13 cellular contexts compared by ENCODE assay signal in the genomic region with DNA sequence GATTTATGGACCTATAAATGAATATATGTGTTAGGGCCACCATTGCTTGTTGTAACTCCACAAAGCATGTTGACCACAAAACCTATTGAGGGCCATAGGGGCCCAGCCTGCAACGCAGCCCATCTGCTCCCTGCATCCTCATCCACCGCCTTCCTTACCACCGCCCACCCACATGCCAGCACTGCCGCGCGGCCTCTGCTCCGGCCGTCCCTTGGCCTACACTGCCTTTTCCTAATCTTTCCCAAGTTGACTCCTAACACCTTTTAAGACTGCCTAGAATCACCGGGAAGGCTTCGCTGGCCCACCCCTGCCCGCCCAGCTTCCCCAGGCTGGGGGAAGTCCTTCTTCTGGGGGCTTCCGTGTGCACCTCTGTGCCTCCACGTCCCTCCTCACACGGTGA.
"Had no signal": no experiment of that assay in that cellular context is flagged by ENCODE, and none has a peak within 500 bp of the region (broad histone marks: within the 10 kb centered on the region; RNA-seq: fewer than 3 reads in every experiment).

No MANE protein-coding gene starts in this region.

- H3K9me3 ChIP-seq: body of pancreas, left lung, lower lobe of right lung, testis had no signal

- H3K36me3 ChIP-seq: left lung, lower lobe of right lung had no signal

- H3K4me1 Mint-ChIP-seq: activated CD8-positive, alpha-beta memory T cell treated with anti-CD3 and anti-CD28 coated beads, Interleukin-2, amount 10 ng/mL, durations not matched to agents 7 days and 5 days had no signal

- H3K4me1 ChIP-seq: left lung, testis had no signal

- H3K4me3 ChIP-seq: body of pancreas, left lung, lower lobe of right lung, skin epidermis had no signal

- H3K27ac Mint-ChIP-seq: activated B cell treated with CpG ODN at 0.5 μM for 24 hours; activated CD8-positive, alpha-beta memory T cell treated with anti-CD3 and anti-CD28 coated beads, Interleukin-2, amount 10 ng/mL, durations not matched to agents 7 days and 5 days; activated CD8-positive, alpha-beta T cell treated with anti-CD3 and anti-CD28 coated beads, Interleukin-2, amount 10 ng/mL, durations not matched to agents 7 days and 5 days; activated naive CD4-positive, alpha-beta T cell treated with anti-CD3 and anti-CD28 coated beads, Interleukin-2, amount 50 U/mL, for 72 hours; activated T-cell treated with anti-CD3 and anti-CD28 coated beads, Interleukin-2, amount 50 U/mL, for 72 hours; T-cell had no signal

- H3K9me3 Mint-ChIP-seq: activated B cell treated with CpG ODN at 0.5 μM for 24 hours had no signal

- H3K36me3 Mint-ChIP-seq: activated CD8-positive, alpha-beta memory T cell treated with anti-CD3 and anti-CD28 coated beads, Interleukin-2, amount 10 ng/mL, durations not matched to agents 7 days and 5 days; naive B cell; T-cell had no signal

- H3K4me3 Mint-ChIP-seq: activated B cell treated with CpG ODN at 0.5 μM for 24 hours; activated CD8-positive, alpha-beta memory T cell treated with anti-CD3 and anti-CD28 coated beads, Interleukin-2, amount 10 ng/mL, durations not matched to agents 7 days and 5 days; activated CD8-positive, alpha-beta T cell treated with anti-CD3 and anti-CD28 coated beads, Interleukin-2, amount 10 ng/mL, durations not matched to agents 7 days and 5 days; activated T-cell treated with anti-CD3 and anti-CD28 coated beads, Interleukin-2, amount 50 U/mL, for 72 hours; T-cell had no signal

- H3K27ac ChIP-seq: body of pancreas, epithelial cell of prostate, left lung, lower lobe of right lung, skin epidermis, testis had no signal

- H3K27me3 Mint-ChIP-seq: activated B cell treated with CpG ODN at 0.5 μM for 24 hours, naive B cell had no signal

- H3K27me3 ChIP-seq: body of pancreas, left lung, testis had no signal
